ENCODE assay signal across 12 cellular contexts in the genomic region with DNA sequence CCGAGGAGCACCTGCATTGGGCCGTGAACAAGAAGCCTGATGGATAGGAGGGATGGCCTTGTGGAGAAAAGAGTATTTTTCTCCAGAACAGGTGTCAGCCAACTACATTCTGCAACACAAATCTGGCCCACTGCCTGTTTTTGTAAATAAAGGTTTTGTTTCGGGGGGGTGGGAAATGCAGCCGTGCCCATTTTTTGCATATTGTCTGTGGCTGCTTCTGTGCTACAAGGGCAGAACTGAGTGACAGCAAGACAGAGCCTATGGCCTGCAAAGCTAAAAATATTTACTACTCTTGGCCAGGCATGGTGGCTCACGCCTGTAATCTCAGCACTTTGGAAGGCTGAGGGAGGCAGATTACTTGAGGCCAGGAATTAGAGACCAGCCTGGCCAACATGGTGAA.
DNase-seq lines count a peak whose midpoint lies in the region; ATAC-seq and TF ChIP-seq lines count a peak whose summit lies in the region.
"Had no signal": no experiment of that assay in that cellular context is flagged by ENCODE, and none has a peak within 500 bp of the region (broad histone marks: within the 10 kb centered on the region; RNA-seq: fewer than 3 reads in every experiment).

No MANE protein-coding gene starts in this region.

- intact Hi-C loops in Caco-2 (cut with micrococcal nuclease; ENCODE audit: unreplicated experiment): no loop called here

- H3K36me3 ChIP-seq in Caco-2 (ENCODE audit: control insufficient read depth, insufficient read depth, low read length): no peaks in the 10 kb centered on the region

- DNase-seq in memory B cell (ENCODE audit: low spot score in 2 of 2) (peak in 1 of 2 donors; percentile 32), Caco-2 (no peak), foreskin melanocyte (no peak), HK-2 (ENCODE audit: unreplicated experiment) (no peak)
- no peak for DNase-seq in effector CD4-positive, alpha-beta T cell
- DNase-seq: activated effector memory CD4-positive, alpha-beta T cell treated with Interleukin-2 at 50 U/mL for 16 hours; NCI-H446 treated with DMSO at 0.1 percent for 48 hours; SHP77 treated with DMSO at 0.1 percent for 48 hours had no signal

- H3K4me1 Mint-ChIP-seq in memory B cell (peaks cover 21% of the 10 kb centered on the region), Caco-2 (ENCODE audit: low read depth, unreplicated experiment) (no peaks in the 10 kb centered on the region)

- no peak overlapping the region for H3K4me3 ChIP-seq in Caco-2 (ENCODE audit: low read depth, low read length)

- no peaks in the 10 kb centered on the region for H3K4me1 ChIP-seq in Caco-2

- no TSS peak for BruUV-seq in Caco-2 (replicated peaks; lab: Mats Ljungman, UMichigan)

- CTCF ChIA-PET in Caco-2 (lab: Charles Lee): no interaction called here

- ATAC-seq in GM19023 (IDR thresholded peaks at IDR 0.05; ENCODE audit: unreplicated experiment): peak; percentile 63
- peak; percentile 77 for ATAC-seq in GM21723 (IDR thresholded peaks at IDR 0.05; ENCODE audit: unreplicated experiment)
- peak; percentile 67 for ATAC-seq in HG03139 (IDR thresholded peaks at IDR 0.05; ENCODE audit: unreplicated experiment)
- ATAC-seq in memory B cell (ENCODE audit: low read depth): peak; percentile 89
- ATAC-seq: activated CD4-positive, CD25-positive, alpha-beta regulatory T cell treated with anti-CD3 and anti-CD28 coated beads, Interleukin-2, amount 50 U/mL, for 24 hours had no signal

- H3K27me3 Mint-ChIP-seq in memory B cell (no peaks in the 10 kb centered on the region), Caco-2 (ENCODE audit: insufficient read depth, unreplicated experiment) (no peaks in the 10 kb centered on the region)

- H3K36me3 Mint-ChIP-seq in memory B cell (no peaks in the 10 kb centered on the region), Caco-2 (ENCODE audit: insufficient read depth, unreplicated experiment) (no peaks in the 10 kb centered on the region)

- TF ChIP-seq CTCF in Caco-2 (IDR thresholded peaks at IDR 0.05; ENCODE audit: insufficient read depth in 1 of 2, low read depth in 1 of 2, low read length in 1 of 2, severe bottlenecking in 1 of 2, unreplicated experiment in 1 of 2): no peak

- H3K27ac Mint-ChIP-seq in memory B cell (peak overlapping the region; percentile 18), Caco-2 (ENCODE audit: unreplicated experiment) (no peak overlapping the region)

- H3K9me3 ChIP-seq in Caco-2: no peaks in the 10 kb centered on the region

- POLR2A ChIA-PET in Caco-2 (lab: Charles Lee): no interaction called here

- no peaks in the 10 kb centered on the region for H3K9me3 Mint-ChIP-seq in memory B cell
- no peaks in the 10 kb centered on the region for H3K9me3 Mint-ChIP-seq in Caco-2 (ENCODE audit: unreplicated experiment)

- H3K27me3 ChIP-seq in Caco-2 (replicated peaks; ENCODE audit: control insufficient read depth, insufficient read depth, low read length): no peaks in the 10 kb centered on the region; the same call in 1 of the 2 replicates

- H3K4me3 Mint-ChIP-seq in memory B cell: peak overlapping the region; percentile 73
- no peak overlapping the region for H3K4me3 Mint-ChIP-seq in Caco-2 (ENCODE audit: unreplicated experiment)
